In the genomic region with DNA sequence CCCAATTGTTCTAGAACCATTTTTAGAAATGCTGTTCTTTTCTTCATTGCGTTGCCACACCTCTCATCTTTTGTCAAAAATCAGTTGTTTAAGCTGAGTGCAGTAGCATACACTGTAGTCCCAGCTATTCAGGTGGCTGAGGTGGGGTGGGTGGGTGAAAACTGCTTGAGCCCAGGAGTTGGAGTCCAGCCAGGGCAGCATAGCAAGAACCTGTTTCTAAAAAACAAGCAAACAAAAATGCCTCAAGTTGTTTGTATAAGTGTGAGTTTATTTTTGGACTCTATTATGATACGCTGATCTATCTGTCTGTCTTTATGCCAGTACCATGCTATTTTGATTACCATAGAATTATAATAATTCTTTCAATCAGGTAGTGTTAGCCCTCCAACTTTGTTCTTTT, we compare ENCODE assay signal across 22 cellular contexts.
"Had no signal": no experiment of that assay in that cellular context is flagged by ENCODE, and none has a peak within 500 bp of the region (broad histone marks: within the 10 kb centered on the region; RNA-seq: fewer than 3 reads in every experiment).

No MANE protein-coding gene starts in this region.

- H3K27me3 Mint-ChIP-seq: natural killer cell treated with Interleukin-12 subunit alpha and Interleukin-12 subunit beta and Interleukin-15 and Interleukin-18, amount 100 ng/mL, for 72 hours; stimulated activated naive B cell treated with anti-CD40 and anti-IgM and Interleukin-4, amounts not matched to agents 10 μg/mL and 1 μg/mL and 100 μg/mL, for 72 hours; type B pancreatic cell had no signal

- DNase-seq: cortex of kidney; dorsolateral prefrontal cortex; effector CD8-positive, alpha-beta T cell; foreskin melanocyte; head of caudate nucleus; kidney; left cardiac atrium; left ventricle myocardium inferior; mesenchymal stem cell; midbrain; nucleus accumbens; ovary; sigmoid colon; stimulated activated CD4-positive, alpha-beta T cell treated with anti-CD3 and anti-CD28 coated beads, Interleukin-2, amount 100 ng/mL, for 24 hours; stimulated activated CD4-positive, alpha-beta T cell treated with anti-CD3 and anti-CD28 coated beads, Interleukin-4, amount 100 ng/mL, for 4 hours; stimulated activated naive B cell treated with anti-CD40 and anti-IgM and Interleukin-4, amounts not matched to agents 10 μg/mL and 1 μg/mL and 100 μg/mL, for 72 hours had no signal

- H3K27ac ChIP-seq: dorsolateral prefrontal cortex, hepatocyte, left ventricle myocardium inferior, neural progenitor cell, ovary, right atrium auricular region, sigmoid colon, skin epidermis had no signal

- H3K4me3 Mint-ChIP-seq: natural killer cell treated with Interleukin-12 subunit alpha and Interleukin-12 subunit beta and Interleukin-15 and Interleukin-18, amount 100 ng/mL, for 72 hours; neural progenitor cell; stimulated activated naive B cell treated with anti-CD40 and anti-IgM and Interleukin-4, amounts not matched to agents 10 μg/mL and 1 μg/mL and 100 μg/mL, for 72 hours; type B pancreatic cell had no signal

- H3K27ac Mint-ChIP-seq: natural killer cell treated with Interleukin-12 subunit alpha and Interleukin-12 subunit beta and Interleukin-15 and Interleukin-18, amount 100 ng/mL, for 72 hours; neural progenitor cell; stimulated activated naive B cell treated with anti-CD40 and anti-IgM and Interleukin-4, amounts not matched to agents 10 μg/mL and 1 μg/mL and 100 μg/mL, for 72 hours; type B pancreatic cell had no signal

- ATAC-seq: left cardiac atrium; natural killer cell treated with Interleukin-12 subunit alpha and Interleukin-12 subunit beta and Interleukin-15 and Interleukin-18, amount 100 ng/mL, for 72 hours; stimulated activated naive B cell treated with anti-CD40 and anti-IgM and Interleukin-4, amounts not matched to agents 10 μg/mL and 1 μg/mL and 100 μg/mL, for 72 hours had no signal

- H3K4me1 Mint-ChIP-seq: neural progenitor cell had no signal
